24 cellular contexts compared by ENCODE assay signal in genomic region chr10:129685271-129685670, GRCh38.
"Had no signal": no experiment of that assay in that cellular context is flagged by ENCODE, and none has a peak within 500 bp of the region (broad histone marks: within the 10 kb centered on the region; RNA-seq: fewer than 3 reads in every experiment).

No MANE protein-coding gene starts in this region.

- H3K27me3 ChIP-seq: pancreas, right lobe of liver, sigmoid colon, stomach, thyroid gland, tibial nerve, upper lobe of left lung, vagina had no signal

- H3K27ac Mint-ChIP-seq: naive thymus-derived CD8-positive, alpha-beta T cell; natural killer cell treated with Interleukin-12 subunit alpha and Interleukin-12 subunit beta and Interleukin-15 and Interleukin-18, amount 100 ng/mL, for 72 hours; nephron progenitor cell; stimulated activated effector memory CD8-positive, alpha-beta T cell treated with anti-CD3 and anti-CD28 coated beads, Interleukin-12 subunit alpha, Interleukin-12 subunit beta, amount 100 ng/mL, for 72 hours; stimulated activated naive B cell treated with anti-CD40 and anti-IgM and Interleukin-4, amounts not matched to agents 10 μg/mL and 1 μg/mL and 100 μg/mL, for 72 hours; stimulated activated naive CD8-positive, alpha-beta T cell treated with anti-CD3 and anti-CD28 coated beads, Interleukin-15, Interleukin-2, amounts not matched to agents 100 ng/mL and 50 ng/mL, for 24 hours had no signal

- H3K36me3 Mint-ChIP-seq: natural killer cell treated with Interleukin-12 subunit alpha and Interleukin-12 subunit beta and Interleukin-15 and Interleukin-18, amount 100 ng/mL, for 72 hours; stimulated activated effector memory CD8-positive, alpha-beta T cell treated with anti-CD3 and anti-CD28 coated beads, Interleukin-12 subunit alpha, Interleukin-12 subunit beta, amount 100 ng/mL, for 72 hours had no signal

- H3K27ac ChIP-seq: pancreas, psoas muscle, right lobe of liver, sigmoid colon, stomach, thoracic aorta, thyroid gland, tibial nerve, upper lobe of left lung, vagina had no signal

- H3K4me1 Mint-ChIP-seq: neural crest cell had no signal

- H3K27me3 Mint-ChIP-seq: naive thymus-derived CD8-positive, alpha-beta T cell; natural killer cell treated with Interleukin-12 subunit alpha and Interleukin-12 subunit beta and Interleukin-15 and Interleukin-18, amount 100 ng/mL, for 72 hours; stimulated activated naive B cell treated with anti-CD40 and anti-IgM and Interleukin-4, amounts not matched to agents 10 μg/mL and 1 μg/mL and 100 μg/mL, for 72 hours; stimulated activated naive CD8-positive, alpha-beta T cell treated with anti-CD3 and anti-CD28 coated beads, Interleukin-15, Interleukin-2, amounts not matched to agents 100 ng/mL and 50 ng/mL, for 24 hours had no signal

- H3K4me1 ChIP-seq: pancreas, psoas muscle, right lobe of liver, stomach, upper lobe of left lung had no signal

- H3K4me3 Mint-ChIP-seq: naive thymus-derived CD8-positive, alpha-beta T cell; natural killer cell treated with Interleukin-12 subunit alpha and Interleukin-12 subunit beta and Interleukin-15 and Interleukin-18, amount 100 ng/mL, for 72 hours; nephron progenitor cell; neural crest cell; stimulated activated effector memory CD8-positive, alpha-beta T cell treated with anti-CD3 and anti-CD28 coated beads, Interleukin-12 subunit alpha, Interleukin-12 subunit beta, amount 100 ng/mL, for 72 hours; stimulated activated naive B cell treated with anti-CD40 and anti-IgM and Interleukin-4, amounts not matched to agents 10 μg/mL and 1 μg/mL and 100 μg/mL, for 72 hours; stimulated activated naive CD8-positive, alpha-beta T cell treated with anti-CD3 and anti-CD28 coated beads, Interleukin-15, Interleukin-2, amounts not matched to agents 100 ng/mL and 50 ng/mL, for 24 hours had no signal

- ATAC-seq: naive thymus-derived CD8-positive, alpha-beta T cell; natural killer cell treated with Interleukin-12 subunit alpha and Interleukin-12 subunit beta and Interleukin-15 and Interleukin-18, amount 100 ng/mL, for 72 hours; pancreas; psoas muscle; right cardiac atrium; right lobe of liver; stimulated activated effector memory CD8-positive, alpha-beta T cell treated with anti-CD3 and anti-CD28 coated beads, Interleukin-12 subunit alpha, Interleukin-12 subunit beta, amount 100 ng/mL, for 72 hours; stimulated activated naive B cell treated with anti-CD40 and anti-IgM and Interleukin-4, amounts not matched to agents 10 μg/mL and 1 μg/mL and 100 μg/mL, for 72 hours had no signal

- H3K9me3 ChIP-seq: pancreas, psoas muscle, right lobe of liver, sigmoid colon, stomach, thoracic aorta, thyroid gland, tibial nerve, upper lobe of left lung, vagina had no signal

- H3K4me3 ChIP-seq: pancreas, psoas muscle, right lobe of liver, sigmoid colon, stomach, thoracic aorta, thyroid gland, tibial nerve, upper lobe of left lung, vagina had no signal

- DNase-seq: naive thymus-derived CD8-positive, alpha-beta T cell; nephron progenitor cell; pancreas; psoas muscle; right cardiac atrium; right lobe of liver; sigmoid colon; small intestine; stimulated activated CD4-positive, alpha-beta T cell treated with anti-CD3 and anti-CD28 coated beads, Interleukin-15, amount 100 ng/mL, for 24 hours; stimulated activated CD4-positive, alpha-beta T cell treated with anti-CD3 and anti-CD28 coated beads, Interleukin-2, amount 100 ng/mL, for 24 hours; stimulated activated CD4-positive, alpha-beta T cell treated with anti-CD3 and anti-CD28 coated beads, Interleukin-2, amount 100 ng/mL, for 48 hours; stimulated activated CD4-positive, alpha-beta T cell treated with anti-CD3 and anti-CD28 coated beads, Interleukin-4, amount 100 ng/mL, for 24 hours; stimulated activated naive B cell treated with anti-CD40 and anti-IgM and Interleukin-4, amounts not matched to agents 10 μg/mL and 1 μg/mL and 100 μg/mL, for 72 hours; stimulated activated naive CD4-positive, alpha-beta T cell treated with Interleukin-2 at 50 U/mL for 16 hours; stomach; thyroid gland; upper lobe of left lung had no signal

- H3K9me3 Mint-ChIP-seq: natural killer cell treated with Interleukin-12 subunit alpha and Interleukin-12 subunit beta and Interleukin-15 and Interleukin-18, amount 100 ng/mL, for 72 hours; nephron progenitor cell; neural crest cell had no signal

- H3K36me3 ChIP-seq: pancreas, right lobe of liver, sigmoid colon, thoracic aorta, thyroid gland, upper lobe of left lung, vagina had no signal
